Comparison of ENCODE assay signal across 8 cellular contexts in genomic region chr9:38066167-38066906, GRCh38. TPM values are rescaled to one million over a fixed set of nuclear protein-coding genes. Genes with fewer than 3 reads are reported as not detected.
DNase-seq lines count a peak whose midpoint lies in the region; ATAC-seq and TF ChIP-seq lines count a peak whose summit lies in the region.

No MANE protein-coding gene starts in this region.

- no peaks in the 10 kb centered on the region for H3K36me3 ChIP-seq in iPS-20b (ENCODE audit: insufficient read depth, low read depth, low read length)
- no peaks in the 10 kb centered on the region for H3K36me3 ChIP-seq in suprapubic skin

- ATAC-seq in activated CD8-positive, alpha-beta T cell treated with anti-CD3 and anti-CD28 coated beads, Interleukin-2, amount 10 ng/mL, durations not matched to agents 7 days and 5 days = no peak
- ATAC-seq in GM21515 (IDR thresholded peaks at IDR 0.05; ENCODE audit: unreplicated experiment) = no peak
- no peak for ATAC-seq in GM18909 (IDR thresholded peaks at IDR 0.05; ENCODE audit: poor library complexity, unreplicated experiment)

- peaks cover 31% of the 10 kb centered on the region for H3K27me3 ChIP-seq in iPS-20b (ENCODE audit: insufficient read depth, low read length)
- no peaks in the 10 kb centered on the region for H3K27me3 ChIP-seq in suprapubic skin

- no peak for TF ChIP-seq POLR2A in suprapubic skin (IDR thresholded peaks at IDR 0.05)

- peaks cover 28% of the 10 kb centered on the region for H3K27me3 Mint-ChIP-seq in T-helper 2 cell treated with Interferon-gamma antibody and Interleukin-4, amounts not matched to agents 5 μg/mL and 100 μg/mL, for 36 hours (ENCODE audit: low read depth)
- H3K27me3 Mint-ChIP-seq in activated CD8-positive, alpha-beta T cell treated with anti-CD3 and anti-CD28 coated beads, Interleukin-2, amount 10 ng/mL, durations not matched to agents 7 days and 5 days (ENCODE audit: low read depth) = peaks cover 48% of the 10 kb centered on the region

- TF ChIP-seq CTCF in suprapubic skin (IDR thresholded peaks at IDR 0.05) = no peak

- peaks cover 18% of the 10 kb centered on the region for H3K4me1 Mint-ChIP-seq in T-helper 2 cell treated with Interferon-gamma antibody and Interleukin-4, amounts not matched to agents 5 μg/mL and 100 μg/mL, for 36 hours (ENCODE audit: low read depth)
- H3K4me1 Mint-ChIP-seq in activated CD8-positive, alpha-beta T cell treated with anti-CD3 and anti-CD28 coated beads, Interleukin-2, amount 10 ng/mL, durations not matched to agents 7 days and 5 days (ENCODE audit: low read depth) = peaks cover 28% of the 10 kb centered on the region

- TF ChIP-seq EP300 in suprapubic skin (IDR thresholded peaks at IDR 0.05) = no peak

- POLR2A ChIA-PET in activated CD8-positive, alpha-beta T cell treated with anti-CD3 and anti-CD28 coated beads, Interleukin-2, amount 10 ng/mL, durations not matched to agents 7 days and 5 days (lab: Charles Lee) = no interaction called here

- no peak for DNase-seq in T-helper 2 cell treated with Interferon-gamma antibody and Interleukin-4, amounts not matched to agents 5 μg/mL and 100 μg/mL, for 36 hours (ENCODE audit: low spot score)
- DNase-seq in T-helper 2 cell = no peak
- no peak for DNase-seq in activated CD8-positive, alpha-beta T cell treated with anti-CD3 and anti-CD28 coated beads, Interleukin-2, amount 10 ng/mL, durations not matched to agents 7 days and 5 days
- DNase-seq in suprapubic skin (ENCODE audit: low spot score in 2 of 2) = peak in 1 of 2 donors; percentile 19
- DNase-seq in dedifferentiated amniotic fluid mesenchymal stem cell (ENCODE audit: extremely low spot score) = no peak

- no peak overlapping the region; the same call in 1 of the 2 replicates for H3K9ac ChIP-seq in iPS-20b (ENCODE audit: low read depth, low read length)

- CTCF ChIA-PET in activated CD8-positive, alpha-beta T cell treated with anti-CD3 and anti-CD28 coated beads, Interleukin-2, amount 10 ng/mL, durations not matched to agents 7 days and 5 days (lab: Charles Lee) = no interaction called here

- H3K27ac Mint-ChIP-seq in T-helper 2 cell treated with Interferon-gamma antibody and Interleukin-4, amounts not matched to agents 5 μg/mL and 100 μg/mL, for 36 hours = no peak overlapping the region
- no peak overlapping the region for H3K27ac Mint-ChIP-seq in activated CD8-positive, alpha-beta T cell treated with anti-CD3 and anti-CD28 coated beads, Interleukin-2, amount 10 ng/mL, durations not matched to agents 7 days and 5 days

- 58% methylated on average over 4 of the region's 7 CpGs for WGBS in suprapubic skin

- H3K36me3 Mint-ChIP-seq in T-helper 2 cell treated with Interferon-gamma antibody and Interleukin-4, amounts not matched to agents 5 μg/mL and 100 μg/mL, for 36 hours (ENCODE audit: low read depth) = no peaks in the 10 kb centered on the region
- H3K36me3 Mint-ChIP-seq in activated CD8-positive, alpha-beta T cell treated with anti-CD3 and anti-CD28 coated beads, Interleukin-2, amount 10 ng/mL, durations not matched to agents 7 days and 5 days (ENCODE audit: low read depth) = no peaks in the 10 kb centered on the region

- H3K9me3 Mint-ChIP-seq in T-helper 2 cell treated with Interferon-gamma antibody and Interleukin-4, amounts not matched to agents 5 μg/mL and 100 μg/mL, for 36 hours = no peaks in the 10 kb centered on the region
- no peaks in the 10 kb centered on the region for H3K9me3 Mint-ChIP-seq in activated CD8-positive, alpha-beta T cell treated with anti-CD3 and anti-CD28 coated beads, Interleukin-2, amount 10 ng/mL, durations not matched to agents 7 days and 5 days (ENCODE audit: insufficient read depth)

- no peaks in the 10 kb centered on the region for H3K9me3 ChIP-seq in iPS-20b (ENCODE audit: insufficient read depth, low read depth, low read length)
- no peaks in the 10 kb centered on the region for H3K9me3 ChIP-seq in suprapubic skin

- peaks cover 22% of the 10 kb centered on the region; the same call in 1 of the 2 replicates for H3K4me1 ChIP-seq in iPS-20b (ENCODE audit: insufficient read depth, low read length)
- H3K4me1 ChIP-seq in suprapubic skin = peaks cover 59% of the 10 kb centered on the region

- H3K4me3 ChIP-seq in iPS-20b (ENCODE audit: low read length) (peak overlapping the region; percentile 80), suprapubic skin (peak overlapping the region; percentile 79)

- peak overlapping the region; percentile 82 for H3K4me3 Mint-ChIP-seq in T-helper 2 cell treated with Interferon-gamma antibody and Interleukin-4, amounts not matched to agents 5 μg/mL and 100 μg/mL, for 36 hours
- peak overlapping the region; percentile 69 for H3K4me3 Mint-ChIP-seq in activated CD8-positive, alpha-beta T cell treated with anti-CD3 and anti-CD28 coated beads, Interleukin-2, amount 10 ng/mL, durations not matched to agents 7 days and 5 days

- H3K27ac ChIP-seq in iPS-20b (ENCODE audit: low read length) = no peak overlapping the region
- H3K27ac ChIP-seq in suprapubic skin = peak overlapping the region; percentile 90

RNA-seq across cellular contexts. Expression of gene SHB, which starts 2.7 kb away (rescaled TPM):
- total RNA-seq in activated CD8-positive, alpha-beta T cell treated with anti-CD3 and anti-CD28 coated beads, Interleukin-2, amount 10 ng/mL, durations not matched to agents 7 days and 5 days = under 1 TPM; 0.57 to 0.58 TPM
- 10 to 100 TPM; 12.3 to 22.9 (median 16.3) TPM for total RNA-seq in suprapubic skin

Comparison
In these comparisons a context has a peak if more than half of its experiments do, and no peak if none do; other contexts are left out.
1. RNA of gene SHB, which starts 2.7 kb away (total RNA-seq): 12.3 to 22.9 TPM in suprapubic skin; 0.57 to 0.58 TPM in activated CD8-positive, alpha-beta T cell treated with anti-CD3 and anti-CD28 coated beads, Interleukin-2, amount 10 ng/mL, durations not matched to agents 7 days and 5 days; every median in the first group is over 4 times any median in the second.